9 cellular contexts compared by ENCODE assay signal in genomic region chr16:79173910-79174309, GRCh38.
"Had no signal": no experiment of that assay in that cellular context is flagged by ENCODE, and none has a peak within 500 bp of the region (broad histone marks: within the 10 kb centered on the region; RNA-seq: fewer than 3 reads in every experiment).

No MANE protein-coding gene starts in this region.

- H2AFZ ChIP-seq: GM23248 had no signal

- H3K4me1 ChIP-seq: HAP-1 had no signal

- H3K9ac ChIP-seq: GM23248 had no signal

- H3K4me3 Mint-ChIP-seq: HFFc6 had no signal

- H3K9me3 ChIP-seq: HAP-1 had no signal

- H3K4me3 ChIP-seq: GM23248, HAP-1, K562 had no signal

- ATAC-seq: HCT116, K562 had no signal

- DNase-seq: GM23248, GOT3, H7, HFFc6, IMR-90 had no signal

- H3K27ac Mint-ChIP-seq: HFFc6 had no signal

- H3K27ac ChIP-seq: GM23248, HL-60 had no signal

- H3K36me3 ChIP-seq: HAP-1 had no signal

- FAIRE-seq: K562 had no signal
